ENCODE assay signal across 9 cellular contexts in the genomic region with DNA sequence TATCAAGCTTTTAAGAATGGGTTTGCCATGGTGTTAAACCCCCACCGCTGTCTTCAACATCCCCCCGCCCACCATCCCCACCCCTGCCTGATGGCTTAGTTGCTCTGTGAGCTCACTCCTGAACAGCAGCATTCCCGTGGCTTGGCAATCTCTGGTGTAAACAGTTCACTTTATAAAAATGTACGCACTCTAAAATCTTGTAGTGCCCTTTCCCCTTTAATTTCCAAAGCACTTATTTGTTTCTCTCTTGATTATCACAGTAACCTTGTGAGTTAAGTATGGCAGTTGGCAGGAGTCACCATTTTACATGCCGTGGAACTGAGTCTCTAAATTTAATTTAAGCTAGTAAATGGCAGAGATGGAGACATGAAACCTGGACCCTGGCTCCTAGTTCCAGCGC.
DNase-seq lines count a peak whose midpoint lies in the region; ATAC-seq, FAIRE-seq and TF ChIP-seq lines count a peak whose summit lies in the region.
"Had no signal": no experiment of that assay in that cellular context is flagged by ENCODE, and none has a peak within 500 bp of the region (broad histone marks: within the 10 kb centered on the region; RNA-seq: fewer than 3 reads in every experiment).

No MANE protein-coding gene starts in this region.

- peak overlapping the region; percentile 3 for H3K27ac Mint-ChIP-seq in CD4-positive, alpha-beta T cell
- no peak overlapping the region for H3K27ac Mint-ChIP-seq in CD8-positive, alpha-beta T cell

- peaks cover 40% of the 10 kb centered on the region for H3K36me3 Mint-ChIP-seq in CD4-positive, alpha-beta T cell (ENCODE audit: low read depth)
- H3K36me3 Mint-ChIP-seq in CD8-positive, alpha-beta T cell = peaks cover 38% of the 10 kb centered on the region

- TF ChIP-seq RAD21 in H1 (IDR thresholded peaks at IDR 0.05 in 1 of 2, conservative IDR thresholded peaks at IDR 0.05 in 1 of 2; ENCODE audit: low read depth in 2 of 2, low read length in 2 of 2) = no peak

- H4K8ac ChIP-seq in H1 (ENCODE audit: extremely low read depth, insufficient read depth, low read length) = no peak overlapping the region

- no peak overlapping the region for H3K4ac ChIP-seq in H1 (replicated peaks; ENCODE audit: insufficient read length, low read depth, low read length)

- WGBS in H1 (ENCODE audit: extremely low coverage in 1 of 2, insufficient coverage in 1 of 2, insufficient read length in 1 of 2, insufficient replicate concordance in 2 of 2, low coverage in 1 of 2, low lambda C conversion rate in 2 of 2, missing lambda C conversion rate in 1 of 2), 2 experiments = 84% methylated on average over 6 of the region's 6 CpGs; no CpG with 5 or more reads in 1 of the 2 experiments
- 48 to 59% (median 54%) methylated on average over 6 of the region's 6 CpGs for WGBS in psoas muscle, 3 donors

- peak overlapping the region in 1 of 2 experiments; percentile 31; a peak in 1 of 4 replicates for H3K4me2 ChIP-seq in H1 (ENCODE audit: insufficient read depth in 1 of 2, low read depth in 2 of 2, low read length in 2 of 2)

- no peak overlapping the region for H2AFZ ChIP-seq in H1 (ENCODE audit: low read length)

- no peaks in the 10 kb centered on the region for H3K9me3 ChIP-seq in CD4-positive, alpha-beta T cell (ENCODE audit: control insufficient read depth, low read length)
- H3K9me3 ChIP-seq in H1 (ENCODE audit: insufficient read depth in 2 of 2, low read depth in 1 of 2, low read length in 1 of 2) (no peaks in the 10 kb centered on the region; a peak in 1 of 4 replicates), psoas muscle (no peaks in the 10 kb centered on the region)
- H3K9me3 ChIP-seq in CD8-positive, alpha-beta T cell (ENCODE audit: low read length) = no peaks in the 10 kb centered on the region

- POLR2A ChIA-PET in CD4-positive, alpha-beta T cell (lab: Charles Lee) = interaction anchor here (1.2 kb wide), 1 partner anchor 52 kb away, joined by 3 read pairs; no protein-coding TSS in a partner anchor
- POLR2A ChIA-PET in H1 (lab: Charles Lee; ENCODE audit: partially characterized antibody) = interaction anchor here (1.2 kb wide), 1 partner anchor 15 kb away, joined by 3 read pairs; no protein-coding TSS in a partner anchor
- POLR2A ChIA-PET in CD8-positive, alpha-beta T cell (lab: Charles Lee) = no interaction called here

- no peaks in the 10 kb centered on the region for H3K27me3 ChIP-seq in CD4-positive, alpha-beta T cell (ENCODE audit: control insufficient read depth, insufficient read depth, low read length)
- H3K27me3 ChIP-seq in H1 (replicated peaks in 1 of 4; ENCODE audit: control insufficient read depth in 3 of 4, extremely low read depth in 1 of 4, insufficient read depth in 3 of 4, low read length in 3 of 4) = no peaks in the 10 kb centered on the region
- no peaks in the 10 kb centered on the region for H3K27me3 ChIP-seq in psoas muscle (ENCODE audit: insufficient read depth in 3 of 3, low read length in 2 of 3)
- H3K27me3 ChIP-seq in CD8-positive, alpha-beta T cell (ENCODE audit: insufficient read depth, low read length) = no peaks in the 10 kb centered on the region

- H3K18ac ChIP-seq in H1 (ENCODE audit: extremely low read depth, low read length) = peak overlapping the region; percentile 28; the same call in 1 of the 2 replicates

- peaks cover 2 to 6% of the 10 kb centered on the region in 2 experiments for H4K20me1 ChIP-seq in H1 (replicated peaks in 1 of 2; ENCODE audit: control insufficient read depth in 1 of 2, insufficient read depth in 2 of 2, low read length in 2 of 2)

- H3K36me3 ChIP-seq in H1 (ENCODE audit: control insufficient read depth in 2 of 4, insufficient read depth in 4 of 4, low read length in 3 of 4) = peaks cover 0 to 12% (median 0%) of the 10 kb centered on the region in 4 experiments; a peak in 2 of 8 replicates
- H3K36me3 ChIP-seq in psoas muscle (ENCODE audit: insufficient read depth in 1 of 2, low read depth in 1 of 2) = no peaks in the 10 kb centered on the region
- H3K36me3 ChIP-seq in CD8-positive, alpha-beta T cell (ENCODE audit: insufficient read depth, low read length) = no peaks in the 10 kb centered on the region

- no peak for TF ChIP-seq POLR2A in H1 (IDR thresholded peaks at IDR 0.05; ENCODE audit: control extremely low read depth in 1 of 2, low read depth in 2 of 2, low read length in 2 of 2)

- FAIRE-seq in H1 (lab: Jason Lieb, UNC) = no peak

- peaks cover 10% of the 10 kb centered on the region for H3K79me1 ChIP-seq in H1 (ENCODE audit: low read depth, low read length)

- H3K9ac ChIP-seq in H1 (replicated peaks in 1 of 4; ENCODE audit: extremely low read depth in 1 of 4, low read depth in 3 of 4, low read length in 3 of 4) = no peak overlapping the region

- no peak for TF ChIP-seq EP300 in H1 (IDR thresholded peaks at IDR 0.05; ENCODE audit: borderline replicate concordance in 1 of 2, low read depth in 2 of 2, low read length in 2 of 2)

- H3K23me2 ChIP-seq in H1 (ENCODE audit: low read depth, low read length) = no peaks in the 10 kb centered on the region

- H3K27me3 Mint-ChIP-seq in CD4-positive, alpha-beta T cell = no peaks in the 10 kb centered on the region
- no peaks in the 10 kb centered on the region for H3K27me3 Mint-ChIP-seq in CD8-positive, alpha-beta T cell (ENCODE audit: low read depth)

- H3K23ac ChIP-seq in H1 (ENCODE audit: insufficient read length) = no peak overlapping the region

- no peak overlapping the region for H2BK120ac ChIP-seq in H1 (replicated peaks; ENCODE audit: low read depth, low read length)

- H4K91ac ChIP-seq in H1 (replicated peaks; ENCODE audit: insufficient read length, low read length) = no peak overlapping the region

- H2BK20ac ChIP-seq in H1 (ENCODE audit: low read length) = no peak overlapping the region

- H2BK15ac ChIP-seq in H1 (ENCODE audit: low read length) = no peak overlapping the region

- H3K4me1 ChIP-seq in H1 (replicated peaks in 1 of 4; ENCODE audit: control insufficient read depth in 3 of 4, insufficient read depth in 4 of 4, low read length in 3 of 4) = peaks cover 0 to 16% (median 7%) of the 10 kb centered on the region in 4 experiments; a peak in 3 of 7 replicates
- peaks cover 89% of the 10 kb centered on the region for H3K4me1 ChIP-seq in psoas muscle
- peaks cover 18% of the 10 kb centered on the region for H3K4me1 ChIP-seq in CD8-positive, alpha-beta T cell (ENCODE audit: insufficient read depth, low read length)

- no peak overlapping the region for H2BK12ac ChIP-seq in H1 (ENCODE audit: low read depth, low read length)

- no peak for TF ChIP-seq CTCF in CD4-positive, alpha-beta T cell (IDR thresholded peaks at IDR 0.05)
- no peak for TF ChIP-seq CTCF in H1 (IDR thresholded peaks at IDR 0.05; ENCODE audit: control extremely low read depth in 1 of 3, insufficient read depth in 1 of 3, low read depth in 1 of 3, low read length in 3 of 3)
- no peak for TF ChIP-seq CTCF in psoas muscle (IDR thresholded peaks at IDR 0.05)
- TF ChIP-seq CTCF in CD8-positive, alpha-beta T cell (IDR thresholded peaks at IDR 0.05) = no peak

- peaks cover 81% of the 10 kb centered on the region for H3K4me1 Mint-ChIP-seq in CD4-positive, alpha-beta T cell (ENCODE audit: low read depth)
- peaks cover 69% of the 10 kb centered on the region for H3K4me1 Mint-ChIP-seq in CD8-positive, alpha-beta T cell (ENCODE audit: low read depth)

- no peak overlapping the region for H2BK5ac ChIP-seq in H1 (ENCODE audit: low read depth, low read length)

- intact Hi-C loops in CD4-positive, alpha-beta T cell (cut with DNase I, micrococcal nuclease) = no loop called here
- intact Hi-C loops in psoas muscle (cut with DNase I) = no loop called here
- intact Hi-C loops in CD8-positive, alpha-beta T cell (cut with DNase I, micrococcal nuclease) = no loop called here

- H3K27ac ChIP-seq in CD4-positive, alpha-beta T cell (ENCODE audit: low read depth, low read length) = no peak overlapping the region
- H3K27ac ChIP-seq in H1 (ENCODE audit: low read depth, low read length) (no peak overlapping the region), psoas muscle (peak overlapping the region; percentile 87)
- H3K27ac ChIP-seq in CD8-positive, alpha-beta T cell (ENCODE audit: low read depth, low read length) = no peak overlapping the region

- no peak overlapping the region for H3K14ac ChIP-seq in H1 (ENCODE audit: insufficient read length)

- H2AK5ac ChIP-seq in H1 (ENCODE audit: low read depth, low read length) = no peak overlapping the region

- CTCF ChIA-PET in CD4-positive, alpha-beta T cell (lab: Charles Lee) = interaction anchor here (0.8 to 1.4 kb wide), 3 partner anchors 10 to 36 kb away, joined by 3 to 4 read pairs (median 3); no protein-coding TSS in a partner anchor
- CTCF ChIA-PET in H1 (lab: Charles Lee; ENCODE audit: partially characterized antibody) = interaction anchor here (1.0 to 2.2 kb wide), 6 partner anchors 29 to 135 kb away, joined by 3 to 7 read pairs (median 4); partner anchors contain the start of gene AFF1
- CTCF ChIA-PET in CD8-positive, alpha-beta T cell (lab: Charles Lee) = no interaction called here

- no peak overlapping the region for H3K56ac ChIP-seq in H1 (replicated peaks; ENCODE audit: insufficient read length, low read depth, low read length)

- H3K4me3 ChIP-seq in H1 (ENCODE audit: extremely low read depth in 1 of 4, insufficient read depth in 2 of 4, low read depth in 3 of 4, low read length in 4 of 4) = no peak overlapping the region
- H3K4me3 ChIP-seq in psoas muscle = peak overlapping the region; percentile 14
- H3K4me3 ChIP-seq in CD8-positive, alpha-beta T cell (ENCODE audit: low read depth, low read length) = no peak overlapping the region

- ATAC-seq in CD4-positive, alpha-beta T cell (ENCODE audit: poor library complexity) = no peak
- ATAC-seq in psoas muscle (peak in 3 of 4 donors; percentile 23 to 37 (median 32)), HG02623 (IDR thresholded peaks at IDR 0.05; ENCODE audit: unreplicated experiment) (no peak)
- no peak for ATAC-seq in CD8-positive, alpha-beta T cell

- no peak overlapping the region for H3K4me3 Mint-ChIP-seq in CD4-positive, alpha-beta T cell
- H3K4me3 Mint-ChIP-seq in CD8-positive, alpha-beta T cell = no peak overlapping the region

- H3K79me2 ChIP-seq in H1 (ENCODE audit: control insufficient read depth in 1 of 2, insufficient read depth in 2 of 2, low read length in 2 of 2) = peaks cover 3 to 85% of the 10 kb centered on the region in 2 experiments

- no peak overlapping the region for H4K5ac ChIP-seq in H1 (ENCODE audit: insufficient read length, low read depth, low read length)

- no peaks in the 10 kb centered on the region for H3K9me3 Mint-ChIP-seq in CD4-positive, alpha-beta T cell
- H3K9me3 Mint-ChIP-seq in CD8-positive, alpha-beta T cell = no peaks in the 10 kb centered on the region

- DNase-seq in CD4-positive, alpha-beta T cell = no peak
- DNase-seq in NCI-H446 treated with DMSO at 0.1 percent for 48 hours (lab: John Stamatoyannopoulos, UW) (peak; percentile 66), H1 (ENCODE audit: low read depth in 1 of 2, low spot score in 2 of 2) (no peak), psoas muscle (no peak), cortex of kidney (lab: John Stamatoyannopoulos, UW) (no peak), activated gamma-delta T cell treated with Interleukin-2 at 50 U/mL for 16 hours (no peak)
- no peak for DNase-seq in CD8-positive, alpha-beta T cell
- DNase-seq: H7 had no signal

TF ChIP-seq in H1, 55 proteins besides CTCF, POLR2A, EP300 and RAD21 (continues in another document):
- TF ChIP-seq SUZ12 (IDR thresholded peaks at IDR 0.05; ENCODE audit: low read length) (no peak), SAP30 (IDR thresholded peaks at IDR 0.05; ENCODE audit: insufficient read depth, insufficient replicate concordance, low read length) (no peak), FOSL1 (IDR thresholded peaks at IDR 0.05; ENCODE audit: insufficient read depth, low read depth, low read length) (no peak)

Comparison
In these comparisons a context has a peak if more than half of its experiments do, and no peak if none do; other contexts are left out.
1. ATAC-seq: peak in psoas muscle (3 of 4); none in CD4-positive, alpha-beta T cell (single experiment), HG02623 (single experiment) and CD8-positive, alpha-beta T cell (single experiment).